ENCODE assay signal across 8 cellular contexts in the genomic region with DNA sequence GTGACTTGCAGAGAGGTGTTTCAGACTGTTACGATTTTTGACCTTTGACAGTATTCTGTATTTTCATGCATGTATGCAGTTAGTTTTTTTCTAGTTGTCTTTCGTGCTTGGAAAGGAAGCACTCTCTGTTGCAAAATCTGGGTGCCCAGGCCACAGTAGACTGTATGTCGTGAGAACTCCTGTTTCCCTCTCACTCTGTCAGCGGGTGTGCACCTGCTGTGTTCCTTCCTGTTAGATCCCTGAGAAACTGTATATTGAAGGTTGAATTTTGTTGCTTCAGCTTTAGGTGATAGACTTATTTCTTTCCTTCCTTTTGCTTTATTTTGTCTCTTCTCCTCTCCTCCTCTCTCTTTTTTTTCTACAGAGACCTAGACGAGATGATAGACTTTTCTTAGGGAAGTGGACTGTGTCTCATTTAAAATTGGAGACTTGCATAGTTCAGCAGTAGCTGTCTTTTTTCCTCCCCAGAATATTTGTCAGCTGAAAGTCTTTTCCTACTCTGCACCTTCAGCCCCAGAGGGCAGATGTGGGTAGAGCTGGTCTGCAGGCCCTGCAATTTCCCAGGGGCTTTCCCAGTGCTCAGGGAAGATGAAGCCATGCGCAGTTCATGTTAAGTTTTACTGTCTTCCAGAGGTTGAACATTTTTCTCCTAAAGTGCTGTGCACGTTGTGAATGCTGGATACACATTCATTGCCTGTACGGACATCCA. TPM values are rescaled to one million over a fixed set of nuclear protein-coding genes. Genes with fewer than 3 reads are reported as not detected.
DNase-seq lines count a peak whose midpoint lies in the region; ATAC-seq and TF ChIP-seq lines count a peak whose summit lies in the region.

No MANE protein-coding gene starts in this region.

- no peak overlapping the region for H4K91ac ChIP-seq in neuronal stem cell (ENCODE audit: low read depth, low read length, poor library complexity)

- H3K27me3 ChIP-seq in CD4-positive, alpha-beta T cell (ENCODE audit: control insufficient read depth, insufficient read depth, low read length) = no peaks in the 10 kb centered on the region
- no peaks in the 10 kb centered on the region for H3K27me3 ChIP-seq in neuronal stem cell (ENCODE audit: control insufficient read depth in 3 of 3, insufficient read depth in 3 of 3, low read depth in 1 of 3, low read length in 3 of 3)

- peak; percentile 40 for ATAC-seq in CD4-positive, alpha-beta T cell (ENCODE audit: poor library complexity)
- ATAC-seq in GM18519 (IDR thresholded peaks at IDR 0.05; ENCODE audit: low FRiP score, unreplicated experiment) (no peak), GM18511 (IDR thresholded peaks at IDR 0.05; ENCODE audit: unreplicated experiment) (no peak)

- peak overlapping the region; percentile 84 for H3K4me2 ChIP-seq in neuronal stem cell (ENCODE audit: insufficient read depth, low read length, poor library complexity, severe bottlenecking)

- peak overlapping the region; percentile 75 for H3K27ac ChIP-seq in CD4-positive, alpha-beta T cell (ENCODE audit: low read depth, low read length)
- no peak overlapping the region for H3K27ac ChIP-seq in neuronal stem cell (replicated peaks; ENCODE audit: low read length)

- H3K4me3 ChIP-seq in Jurkat, Clone E6-1 (ENCODE audit: low read length) = peak overlapping the region; percentile 83
- peak overlapping the region in 1 of 2 donors; percentile 92 for H3K4me3 ChIP-seq in neuronal stem cell (ENCODE audit: low read length in 2 of 2)

- no peak overlapping the region for H3K14ac ChIP-seq in neuronal stem cell (ENCODE audit: low read length)

- H3K4me1 Mint-ChIP-seq in CD4-positive, alpha-beta T cell (ENCODE audit: low read depth) = peaks cover 58% of the 10 kb centered on the region
- peaks cover 53% of the 10 kb centered on the region for H3K4me1 Mint-ChIP-seq in activated CD4-positive, alpha-beta T cell treated with anti-CD3 and anti-CD28 coated beads, Interleukin-2, amount 10 ng/mL, durations not matched to agents 24 days and 14 days

- POLR2A ChIA-PET in CD4-positive, alpha-beta T cell (lab: Charles Lee) = interaction anchor here (0.7 to 4.4 kb wide), 11 partner anchors 11 to 1039 kb away, joined by 3 to 42 read pairs (median 6); a partner anchor contains a TSS

- H3K27ac Mint-ChIP-seq in CD4-positive, alpha-beta T cell = peak overlapping the region; percentile 94
- H3K27ac Mint-ChIP-seq in activated CD4-positive, alpha-beta T cell treated with anti-CD3 and anti-CD28 coated beads, Interleukin-2, amount 10 ng/mL, durations not matched to agents 24 days and 14 days = peak overlapping the region; percentile 93

- peak in 5 of 10 experiments; percentile 11 to 34 (median 19) for DNase-seq in CD4-positive, alpha-beta T cell
- peak; percentile 56 for DNase-seq in Jurkat, Clone E6-1 (ENCODE audit: low read depth, low spot score)
- peak; percentile 78 for DNase-seq in activated CD4-positive, alpha-beta T cell treated with anti-CD3 and anti-CD28 coated beads, Interleukin-2, amount 10 ng/mL, durations not matched to agents 24 days and 14 days
- peak; percentile 46 to 65 for DNase-seq in erythroblast (lab: John Stamatoyannopoulos, UW)
- DNase-seq in neuronal stem cell (ENCODE audit: low spot score) = no peak
- DNase-seq in anterior cingulate cortex (lab: John Stamatoyannopoulos, UW) = no peak

- no peaks in the 10 kb centered on the region for H3K27me3 Mint-ChIP-seq in CD4-positive, alpha-beta T cell
- no peaks in the 10 kb centered on the region for H3K27me3 Mint-ChIP-seq in activated CD4-positive, alpha-beta T cell treated with anti-CD3 and anti-CD28 coated beads, Interleukin-2, amount 10 ng/mL, durations not matched to agents 24 days and 14 days

- no peak overlapping the region for H2BK5ac ChIP-seq in neuronal stem cell (ENCODE audit: low read length)

- H3K4me1 ChIP-seq in neuronal stem cell (ENCODE audit: control insufficient read depth in 2 of 2, insufficient read depth in 1 of 2, low read depth in 1 of 2, low read length in 2 of 2) = peaks cover 0 to 10% of the 10 kb centered on the region in 2 donors

- peak overlapping the region; percentile 92 for H3K4me3 Mint-ChIP-seq in CD4-positive, alpha-beta T cell
- peak overlapping the region; percentile 94 for H3K4me3 Mint-ChIP-seq in activated CD4-positive, alpha-beta T cell treated with anti-CD3 and anti-CD28 coated beads, Interleukin-2, amount 10 ng/mL, durations not matched to agents 24 days and 14 days

- TF ChIP-seq POLR2A in erythroblast (IDR thresholded peaks at IDR 0.05; ENCODE audit: low read length) = no peak

- H3K9me3 Mint-ChIP-seq in CD4-positive, alpha-beta T cell = no peaks in the 10 kb centered on the region
- H3K9me3 Mint-ChIP-seq in activated CD4-positive, alpha-beta T cell treated with anti-CD3 and anti-CD28 coated beads, Interleukin-2, amount 10 ng/mL, durations not matched to agents 24 days and 14 days = no peaks in the 10 kb centered on the region

- CTCF ChIA-PET in CD4-positive, alpha-beta T cell (lab: Charles Lee) = interaction anchor here (0.6 to 2.2 kb wide), 12 partner anchors 9 to 224 kb away, joined by 3 to 9 read pairs (median 4); a partner anchor contains a TSS

- intact Hi-C loops in CD4-positive, alpha-beta T cell (cut with DNase I, micrococcal nuclease) = loop anchor here (1.0 to 5.0 kb wide), 5 partner anchors 8 to 1121 kb away; a partner anchor contains a TSS
- intact Hi-C loops in activated CD4-positive, alpha-beta T cell treated with anti-CD3 and anti-CD28 coated beads, Interleukin-2, amount 10 ng/mL, durations not matched to agents 24 days and 14 days (cut with micrococcal nuclease) = loop anchor here (1.0 to 5.0 kb wide), 6 partner anchors 11 to 1121 kb away; a partner anchor contains a TSS

- H3K36me3 Mint-ChIP-seq in CD4-positive, alpha-beta T cell (ENCODE audit: low read depth) = peaks cover 19% of the 10 kb centered on the region
- H3K36me3 Mint-ChIP-seq in activated CD4-positive, alpha-beta T cell treated with anti-CD3 and anti-CD28 coated beads, Interleukin-2, amount 10 ng/mL, durations not matched to agents 24 days and 14 days (ENCODE audit: low read depth) = peaks cover 20% of the 10 kb centered on the region

- no peak for TF ChIP-seq CTCF in CD4-positive, alpha-beta T cell (IDR thresholded peaks at IDR 0.05)

- no CpG with 5 or more reads among the region's 8 CpGs for WGBS in neuronal stem cell (ENCODE audit: extremely low coverage in 2 of 2, insufficient read length in 2 of 2, insufficient replicate concordance in 1 of 2), 2 donors

- no peak overlapping the region for H2BK15ac ChIP-seq in neuronal stem cell (ENCODE audit: low read length)

- no peak overlapping the region for H3K9ac ChIP-seq in neuronal stem cell (ENCODE audit: low read depth, low read length, poor library complexity)

- H2BK120ac ChIP-seq in neuronal stem cell (ENCODE audit: low read depth, low read length) = no peak overlapping the region

- no peak overlapping the region for H2AFZ ChIP-seq in neuronal stem cell (ENCODE audit: low read length)

- H3K79me1 ChIP-seq in neuronal stem cell (ENCODE audit: low read depth, low read length) = no peaks in the 10 kb centered on the region

- no peak overlapping the region for H3K4ac ChIP-seq in neuronal stem cell (ENCODE audit: low read length)

- no peak overlapping the region for H2AK5ac ChIP-seq in neuronal stem cell (ENCODE audit: low read depth, low read length)

- no peak overlapping the region for H3K23ac ChIP-seq in neuronal stem cell (ENCODE audit: low read depth, low read length, poor library complexity)

- H4K8ac ChIP-seq in neuronal stem cell (ENCODE audit: low read depth, low read length) = no peak overlapping the region

- no peaks in the 10 kb centered on the region for H3K9me3 ChIP-seq in CD4-positive, alpha-beta T cell (ENCODE audit: control insufficient read depth, low read length)
- no peaks in the 10 kb centered on the region for H3K9me3 ChIP-seq in neuronal stem cell (replicated peaks in 1 of 2; ENCODE audit: control insufficient read depth in 2 of 2, insufficient read depth in 1 of 2, low read depth in 1 of 2, low read length in 2 of 2)

- no peak overlapping the region for H2BK12ac ChIP-seq in neuronal stem cell (ENCODE audit: low read length)

- H3K18ac ChIP-seq in neuronal stem cell (ENCODE audit: low read length) = no peak overlapping the region

- no peaks in the 10 kb centered on the region for H3K36me3 ChIP-seq in neuronal stem cell (replicated peaks in 1 of 2; ENCODE audit: control insufficient read depth in 2 of 2, insufficient read depth in 2 of 2, low read length in 2 of 2)

RNA-seq across cellular contexts. Expression of a gene that starts 1.4 kb away (rescaled TPM):
- 100 to 1,000 TPM in 1 of 2 experiments, 10 to 100 TPM in 1; 98.1 to 101 TPM for total RNA-seq in CD4-positive, alpha-beta T cell
- 26.3 TPM for polyA plus RNA-seq in Jurkat, Clone E6-1 (2012; ENCODE audit: insufficient read depth, insufficient read length)
- 69.6 and 75.0 TPM in 2 replicates for total RNA-seq in activated CD4-positive, alpha-beta T cell treated with anti-CD3 and anti-CD28 coated beads, Interleukin-2, amount 10 ng/mL, durations not matched to agents 24 days and 14 days
- 11.6 TPM for polyA plus RNA-seq in neuronal stem cell (2013, experiment 1 of 2)
- 12.2 TPM for polyA plus RNA-seq in neuronal stem cell (2013, experiment 2 of 2)

Comparison
In these comparisons a context has a peak if more than half of its experiments do, and no peak if none do; other contexts are left out.
1. DNase-seq: peak in Jurkat, Clone E6-1 (single experiment), activated CD4-positive, alpha-beta T cell treated with anti-CD3 and anti-CD28 coated beads, Interleukin-2, amount 10 ng/mL, durations not matched to agents 24 days and 14 days (single experiment) and erythroblast (2 of 2); none in neuronal stem cell (single experiment) and anterior cingulate cortex (0 of 58).